Comparison of ENCODE assay signal across 8 cellular contexts in genomic region chr1:28104866-28105467, GRCh38. TPM values are rescaled to one million over a fixed set of nuclear protein-coding genes. Genes with fewer than 3 reads are reported as not detected.
A peak's percentile ranks its signal among the peaks of the same experiment; 100 is the strongest.
DNase-seq lines count a peak whose midpoint lies in the region; ATAC-seq and TF ChIP-seq lines count a peak whose summit lies in the region.

No MANE protein-coding gene starts in this region.

- H3K4me3 ChIP-seq in iPS-18c (ENCODE audit: insufficient read depth, low read depth, low read length) (peak overlapping the region; percentile 17; the same call in 1 of the 2 replicates), smooth muscle cell (peak overlapping the region; percentile 40)

- H3K79me2 ChIP-seq in smooth muscle cell (ENCODE audit: low read depth) = no peaks in the 10 kb centered on the region

- DNase-seq in M059J (ENCODE audit: low read depth) = peak; percentile 73
- DNase-seq in astrocyte of the hippocampus (ENCODE audit: low read depth, low spot score) = peak; percentile 67
- no peak for DNase-seq in smooth muscle cell (lab: John Stamatoyannopoulos, UW; ENCODE audit: unreplicated experiment)
- DNase-seq in stimulated activated naive B cell treated with anti-CD40 and anti-IgM and Interleukin-4, amounts not matched to agents 10 μg/mL and 1 μg/mL and 100 μg/mL, for 72 hours = no peak
- DNase-seq in chondrocyte (ENCODE audit: low spot score) = no peak
- DNase-seq in H4 (ENCODE audit: low spot score) = no peak

- H3K27ac Mint-ChIP-seq in stimulated activated naive B cell treated with anti-CD40 and anti-IgM and Interleukin-4, amounts not matched to agents 10 μg/mL and 1 μg/mL and 100 μg/mL, for 72 hours = no peak overlapping the region
- H3K27ac Mint-ChIP-seq in chondrocyte (ENCODE audit: unreplicated experiment) = no peak overlapping the region

- no peaks in the 10 kb centered on the region for H3K9me3 ChIP-seq in iPS-18c (ENCODE audit: control insufficient read depth, insufficient read depth, low read length)
- no peaks in the 10 kb centered on the region for H3K9me3 ChIP-seq in smooth muscle cell (replicated peaks; ENCODE audit: low read depth)

- H3K9me3 Mint-ChIP-seq in stimulated activated naive B cell treated with anti-CD40 and anti-IgM and Interleukin-4, amounts not matched to agents 10 μg/mL and 1 μg/mL and 100 μg/mL, for 72 hours = no peaks in the 10 kb centered on the region
- no peaks in the 10 kb centered on the region for H3K9me3 Mint-ChIP-seq in chondrocyte (ENCODE audit: low read depth)

- TF ChIP-seq CTCF in smooth muscle cell (IDR thresholded peaks at IDR 0.05; ENCODE audit: borderline replicate concordance, insufficient read depth, poor library complexity, severe bottlenecking) = no peak
- no peak for TF ChIP-seq CTCF in chondrocyte (IDR thresholded peaks at IDR 0.05)

- no peaks in the 10 kb centered on the region for H3K27me3 ChIP-seq in smooth muscle cell (ENCODE audit: low read depth)

- H3K9ac ChIP-seq in smooth muscle cell (ENCODE audit: low read depth) = no peak overlapping the region

- no peak for ATAC-seq in stimulated activated naive B cell treated with anti-CD40 and anti-IgM and Interleukin-4, amounts not matched to agents 10 μg/mL and 1 μg/mL and 100 μg/mL, for 72 hours (replicated peaks)
- no peak for ATAC-seq in GM19455 (IDR thresholded peaks at IDR 0.05; ENCODE audit: unreplicated experiment)

- H3K4me1 Mint-ChIP-seq in stimulated activated naive B cell treated with anti-CD40 and anti-IgM and Interleukin-4, amounts not matched to agents 10 μg/mL and 1 μg/mL and 100 μg/mL, for 72 hours = no peaks in the 10 kb centered on the region
- no peaks in the 10 kb centered on the region for H3K4me1 Mint-ChIP-seq in chondrocyte (ENCODE audit: low read depth)

- no peaks in the 10 kb centered on the region for H3K36me3 ChIP-seq in smooth muscle cell (ENCODE audit: low read depth)

- H3K27me3 Mint-ChIP-seq in stimulated activated naive B cell treated with anti-CD40 and anti-IgM and Interleukin-4, amounts not matched to agents 10 μg/mL and 1 μg/mL and 100 μg/mL, for 72 hours = no peaks in the 10 kb centered on the region
- H3K27me3 Mint-ChIP-seq in chondrocyte (ENCODE audit: low read depth) = no peaks in the 10 kb centered on the region

- H3K36me3 Mint-ChIP-seq in stimulated activated naive B cell treated with anti-CD40 and anti-IgM and Interleukin-4, amounts not matched to agents 10 μg/mL and 1 μg/mL and 100 μg/mL, for 72 hours = no peaks in the 10 kb centered on the region
- no peaks in the 10 kb centered on the region for H3K36me3 Mint-ChIP-seq in chondrocyte (ENCODE audit: low read depth)

- H3K4me1 ChIP-seq in smooth muscle cell (ENCODE audit: low read depth) = no peaks in the 10 kb centered on the region

- no peak overlapping the region for H3K27ac ChIP-seq in smooth muscle cell (ENCODE audit: low read depth)

- H3K4me2 ChIP-seq in smooth muscle cell = peak overlapping the region; percentile 80

- H4K20me1 ChIP-seq in smooth muscle cell (ENCODE audit: low read depth) = no peaks in the 10 kb centered on the region

- H2AFZ ChIP-seq in smooth muscle cell (ENCODE audit: low read depth) = peak overlapping the region; percentile 85

- no peak overlapping the region for H3K4me3 Mint-ChIP-seq in stimulated activated naive B cell treated with anti-CD40 and anti-IgM and Interleukin-4, amounts not matched to agents 10 μg/mL and 1 μg/mL and 100 μg/mL, for 72 hours
- no peak overlapping the region for H3K4me3 Mint-ChIP-seq in chondrocyte (ENCODE audit: unreplicated experiment)

- WGBS in smooth muscle cell (ENCODE audit: low lambda C conversion rate) = 32% methylated on average over 11 of the region's 11 CpGs

- no peaks in the 10 kb centered on the region for H3F3A ChIP-seq in smooth muscle cell (ENCODE audit: low read depth)

RNA-seq across cellular contexts. Expression of gene EYA3, which starts 16.6 kb away (rescaled TPM):
- 20.0 and 25.4 TPM in 2 replicates for total RNA-seq in M059J (2014; rRNA removed; shearing (Covaris generic))
- 16.6 and 17.1 TPM in 2 replicates for total RNA-seq in smooth muscle cell
- 3.8 and 4.8 TPM in 2 replicates for polyA plus RNA-seq in smooth muscle cell
- total RNA-seq in chondrocyte = 13.5 to 17.9 TPM (median 15.7 TPM) in 3 replicates
- 8.2 and 9.2 TPM in 2 replicates for total RNA-seq in H4 (2014; rRNA removed; shearing (Covaris generic))

Comparison
In these comparisons a context has a peak if more than half of its experiments do, and no peak if none do; other contexts are left out.
1. DNase-seq: peak in M059J (single experiment) and astrocyte of the hippocampus (single experiment); none in smooth muscle cell (single experiment), stimulated activated naive B cell treated with anti-CD40 and anti-IgM and Interleukin-4, amounts not matched to agents 10 μg/mL and 1 μg/mL and 100 μg/mL, for 72 hours (single experiment), chondrocyte (single experiment) and H4 (single experiment).